ENCODE assay signal across 18 cellular contexts in genomic region chr17:50110591-50111349, GRCh38. TPM values are rescaled to one million over a fixed set of nuclear protein-coding genes. Genes with fewer than 3 reads are reported as not detected.
A peak's percentile ranks its signal among the peaks of the same experiment; 100 is the strongest.
DNase-seq lines count a peak whose midpoint lies in the region; ATAC-seq, FAIRE-seq and TF ChIP-seq lines count a peak whose summit lies in the region.
"Had no signal": no experiment of that assay in that cellular context is flagged by ENCODE, and none has a peak within 500 bp of the region (broad histone marks: within the 10 kb centered on the region; RNA-seq: fewer than 3 reads in every experiment).

No MANE protein-coding gene starts in this region.

- DNase-seq in activated CD4-positive, alpha-beta T cell treated with anti-CD3 and anti-CD28 coated beads, Interleukin-2, amount 10 ng/mL, durations not matched to agents 7 days and 5 days, result no peak
- no peak for DNase-seq in activated CD4-positive, alpha-beta T cell treated with anti-CD3 and anti-CD28 coated beads for 36 hours
- DNase-seq in left ventricle myocardium inferior (peak; percentile 80), pancreas (peak in 5 of 6 donors; percentile 67 to 84 (median 80)), aorta (peak in 1 of 2 donors; percentile 88), hepatocyte (ENCODE audit: low spot score) (no peak)
- no peak for DNase-seq in activated effector memory CD4-positive, alpha-beta T cell treated with Interleukin-2 at 50 U/mL for 16 hours
- no peak for DNase-seq in activated CD8-positive, alpha-beta memory T cell treated with anti-CD3 and anti-CD28 coated beads for 24 hours
- DNase-seq: activated CD8-positive, alpha-beta T cell treated with anti-CD3 and anti-CD28 coated beads, Interleukin-2, amount 10 ng/mL, durations not matched to agents 7 days and 5 days; cortex of kidney; MG63; stimulated activated CD4-positive, alpha-beta T cell treated with anti-CD3 and anti-CD28 coated beads, Interleukin-2, amount 100 ng/mL, for 24 hours; T-cell had no signal

- H4K20me1 ChIP-seq in hepatocyte (ENCODE audit: insufficient read depth, poor library complexity, severe bottlenecking), result no peaks in the 10 kb centered on the region

- intact Hi-C loops in activated CD4-positive, alpha-beta T cell treated with anti-CD3 and anti-CD28 coated beads for 36 hours (cut with DNase I, micrococcal nuclease), result no loop called here
- intact Hi-C loops in left ventricle myocardium inferior (cut with micrococcal nuclease) (no loop called here), pancreas (cut with DNase I) (no loop called here), aorta (cut with DNase I) (loop anchor here (5.0 to 10.0 kb wide), 4 partner anchors 52 to 182 kb away; partner anchors contain the start of gene SGCA (in 1 of the 2))

- no peaks in the 10 kb centered on the region for H3K27me3 ChIP-seq in left ventricle myocardium inferior (ENCODE audit: low read depth)
- no peaks in the 10 kb centered on the region for H3K27me3 ChIP-seq in pancreas
- no peaks in the 10 kb centered on the region for H3K27me3 ChIP-seq in aorta (ENCODE audit: control insufficient read depth in 1 of 2, insufficient read depth in 2 of 2, low read length in 1 of 2)
- H3K27me3 ChIP-seq in hepatocyte, result no peaks in the 10 kb centered on the region
- H3K27me3 ChIP-seq: MG63 had no signal

- POLR2A ChIA-PET in activated CD4-positive, alpha-beta T cell treated with anti-CD3 and anti-CD28 coated beads, Interleukin-2, amount 10 ng/mL, durations not matched to agents 7 days and 5 days (lab: Charles Lee), result no interaction called here
- POLR2A ChIA-PET in activated CD4-positive, alpha-beta T cell treated with anti-CD3 and anti-CD28 coated beads for 36 hours (lab: Charles Lee), result no interaction called here

- H3K4me3 ChIP-seq in left ventricle myocardium inferior (peak overlapping the region; percentile 24), pancreas (no peak overlapping the region), aorta (ENCODE audit: low read length in 2 of 2) (no peak overlapping the region), hepatocyte (no peak overlapping the region)
- H3K4me3 ChIP-seq: MG63 had no signal

- CTCF ChIA-PET in activated CD4-positive, alpha-beta T cell treated with anti-CD3 and anti-CD28 coated beads, Interleukin-2, amount 10 ng/mL, durations not matched to agents 7 days and 5 days (lab: Charles Lee), result interaction anchor here (1.5 to 1.9 kb wide), 3 partner anchors 12 to 89 kb away, joined by 5 to 16 read pairs (median 6); no protein-coding TSS in a partner anchor
- CTCF ChIA-PET in activated CD4-positive, alpha-beta T cell treated with anti-CD3 and anti-CD28 coated beads for 36 hours (lab: Charles Lee), result interaction anchor here (0.9 to 2.4 kb wide), 2 partner anchors 17 to 23 kb away, joined by 3 to 13 read pairs; no protein-coding TSS in a partner anchor

- H3K4me3 Mint-ChIP-seq in activated CD4-positive, alpha-beta T cell treated with anti-CD3 and anti-CD28 coated beads, Interleukin-2, amount 10 ng/mL, durations not matched to agents 7 days and 5 days, result no peak overlapping the region
- no peak overlapping the region for H3K4me3 Mint-ChIP-seq in activated CD4-positive, alpha-beta T cell treated with anti-CD3 and anti-CD28 coated beads for 36 hours
- H3K4me3 Mint-ChIP-seq: activated CD8-positive, alpha-beta T cell treated with anti-CD3 and anti-CD28 coated beads, Interleukin-2, amount 10 ng/mL, durations not matched to agents 7 days and 5 days; activated naive CD8-positive, alpha-beta T cell; stimulated activated effector memory CD8-positive, alpha-beta T cell treated with anti-CD3 and anti-CD28 coated beads, Interleukin-12 subunit alpha, Interleukin-12 subunit beta, amount 100 ng/mL, for 72 hours; T-cell had no signal

- H3K27ac ChIP-seq in left ventricle myocardium inferior (replicated peaks), result peak overlapping the region; percentile 94
- H3K27ac ChIP-seq in pancreas, result peak overlapping the region; percentile 31 to 52 (median 38)
- H3K27ac ChIP-seq in aorta (ENCODE audit: low read depth in 1 of 2, low read length in 2 of 2), result peak overlapping the region; percentile 91 to 96
- H3K27ac ChIP-seq in hepatocyte, result no peak overlapping the region
- H3K27ac ChIP-seq: neutrophil had no signal

- H3K9me3 Mint-ChIP-seq in activated CD4-positive, alpha-beta T cell treated with anti-CD3 and anti-CD28 coated beads, Interleukin-2, amount 10 ng/mL, durations not matched to agents 7 days and 5 days, result no peaks in the 10 kb centered on the region
- H3K9me3 Mint-ChIP-seq in activated CD4-positive, alpha-beta T cell treated with anti-CD3 and anti-CD28 coated beads for 36 hours (ENCODE audit: low read depth), result no peaks in the 10 kb centered on the region
- H3K9me3 Mint-ChIP-seq: stimulated activated effector memory CD8-positive, alpha-beta T cell treated with anti-CD3 and anti-CD28 coated beads, Interleukin-12 subunit alpha, Interleukin-12 subunit beta, amount 100 ng/mL, for 72 hours; T-cell had no signal

- peak overlapping the region; percentile 19 for H3K27ac Mint-ChIP-seq in activated CD4-positive, alpha-beta T cell treated with anti-CD3 and anti-CD28 coated beads, Interleukin-2, amount 10 ng/mL, durations not matched to agents 7 days and 5 days
- no peak overlapping the region for H3K27ac Mint-ChIP-seq in activated CD4-positive, alpha-beta T cell treated with anti-CD3 and anti-CD28 coated beads for 36 hours
- H3K27ac Mint-ChIP-seq: activated CD8-positive, alpha-beta T cell treated with anti-CD3 and anti-CD28 coated beads, Interleukin-2, amount 10 ng/mL, durations not matched to agents 7 days and 5 days; activated naive CD8-positive, alpha-beta T cell; stimulated activated effector memory CD8-positive, alpha-beta T cell treated with anti-CD3 and anti-CD28 coated beads, Interleukin-12 subunit alpha, Interleukin-12 subunit beta, amount 100 ng/mL, for 72 hours; T-cell had no signal

- H3K4me1 ChIP-seq in left ventricle myocardium inferior (peaks cover 80% of the 10 kb centered on the region), pancreas (peaks cover 5 to 21% (median 15%) of the 10 kb centered on the region in 3 donors), aorta (ENCODE audit: control insufficient read depth in 1 of 2, insufficient read depth in 2 of 2, low read length in 2 of 2) (peaks cover 0 to 4% of the 10 kb centered on the region in 2 donors), hepatocyte (ENCODE audit: insufficient read depth) (peaks cover 8% of the 10 kb centered on the region)

- H3K4me1 Mint-ChIP-seq in activated CD4-positive, alpha-beta T cell treated with anti-CD3 and anti-CD28 coated beads, Interleukin-2, amount 10 ng/mL, durations not matched to agents 7 days and 5 days, result no peaks in the 10 kb centered on the region
- H3K4me1 Mint-ChIP-seq in activated CD4-positive, alpha-beta T cell treated with anti-CD3 and anti-CD28 coated beads for 36 hours, result no peaks in the 10 kb centered on the region

- no peak for ATAC-seq in activated CD4-positive, alpha-beta T cell treated with anti-CD3 and anti-CD28 coated beads for 36 hours
- peak; percentile 55 to 62 (median 60) for ATAC-seq in pancreas
- peak; percentile 50 for ATAC-seq in aorta (ENCODE audit: low FRiP score)
- ATAC-seq: activated CD8-positive, alpha-beta T cell treated with anti-CD3 and anti-CD28 coated beads, Interleukin-2, amount 10 ng/mL, durations not matched to agents 7 days and 5 days; stimulated activated effector memory CD8-positive, alpha-beta T cell treated with anti-CD3 and anti-CD28 coated beads, Interleukin-12 subunit alpha, Interleukin-12 subunit beta, amount 100 ng/mL, for 72 hours; T-cell had no signal

- no peak overlapping the region for H3K4me2 ChIP-seq in hepatocyte

- no peaks in the 10 kb centered on the region for H3K9me2 ChIP-seq in hepatocyte (replicated peaks; ENCODE audit: insufficient read depth)

- H3K9me3 ChIP-seq in left ventricle myocardium inferior (replicated peaks), result no peaks in the 10 kb centered on the region
- no peaks in the 10 kb centered on the region for H3K9me3 ChIP-seq in pancreas
- no peaks in the 10 kb centered on the region for H3K9me3 ChIP-seq in aorta (ENCODE audit: control insufficient read depth, low read length)
- H3K9me3 ChIP-seq in hepatocyte (ENCODE audit: low read depth), result no peaks in the 10 kb centered on the region
- H3K9me3 ChIP-seq: MG63, neutrophil had no signal

- no peak for FAIRE-seq in pancreas (lab: Jason Lieb, UNC)
- FAIRE-seq: keratinocyte had no signal

- WGBS in pancreas, 2 donors, result 52 to 62% methylated on average over 19 of the region's 19 CpGs
- WGBS in aorta, 2 donors, result 57 to 60% methylated on average over 19 of the region's 19 CpGs
- 95% methylated on average over 19 of the region's 19 CpGs for WGBS in hepatocyte (ENCODE audit: low lambda C conversion rate, missing lambda C conversion rate)

- H3K27me3 Mint-ChIP-seq in activated CD4-positive, alpha-beta T cell treated with anti-CD3 and anti-CD28 coated beads, Interleukin-2, amount 10 ng/mL, durations not matched to agents 7 days and 5 days, result peaks cover 7% of the 10 kb centered on the region
- peaks cover 6% of the 10 kb centered on the region for H3K27me3 Mint-ChIP-seq in activated CD4-positive, alpha-beta T cell treated with anti-CD3 and anti-CD28 coated beads for 36 hours

- H2AFZ ChIP-seq in hepatocyte, result no peak overlapping the region

- H3K36me3 Mint-ChIP-seq in activated CD4-positive, alpha-beta T cell treated with anti-CD3 and anti-CD28 coated beads, Interleukin-2, amount 10 ng/mL, durations not matched to agents 7 days and 5 days (ENCODE audit: low read depth), result peaks cover 4% of the 10 kb centered on the region
- no peaks in the 10 kb centered on the region for H3K36me3 Mint-ChIP-seq in activated CD4-positive, alpha-beta T cell treated with anti-CD3 and anti-CD28 coated beads for 36 hours (ENCODE audit: low read depth)
- H3K36me3 Mint-ChIP-seq: activated naive CD8-positive, alpha-beta T cell had no signal

- H3K36me3 ChIP-seq in left ventricle myocardium inferior, result peaks cover 44% of the 10 kb centered on the region
- H3K36me3 ChIP-seq in pancreas, result peaks cover 0 to 24% (median 4%) of the 10 kb centered on the region in 3 donors
- H3K36me3 ChIP-seq in aorta (ENCODE audit: control insufficient read depth in 1 of 2, insufficient read depth in 2 of 2, low read length in 1 of 2), result peaks cover 0 to 3% of the 10 kb centered on the region in 2 donors
- no peaks in the 10 kb centered on the region for H3K36me3 ChIP-seq in hepatocyte (replicated peaks; ENCODE audit: insufficient read depth, low read depth)
- H3K36me3 ChIP-seq: neutrophil had no signal

- no peaks in the 10 kb centered on the region for H3K79me2 ChIP-seq in hepatocyte

- TF ChIP-seq CTCF in left ventricle myocardium inferior (IDR thresholded peaks at IDR 0.05; ENCODE audit: borderline replicate concordance) (no peak), pancreas (IDR thresholded peaks at IDR 0.05) (no peak), hepatocyte (IDR thresholded peaks at IDR 0.05; ENCODE audit: poor library complexity) (no peak)

RNA-seq across cellular contexts. Expression of gene PDK2, which starts 15.6 kb away (rescaled TPM):
- total RNA-seq in activated CD4-positive, alpha-beta T cell treated with anti-CD3 and anti-CD28 coated beads, Interleukin-2, amount 10 ng/mL, durations not matched to agents 7 days and 5 days, result 10 to 100 TPM; 29.4 to 31.3 TPM
- 10 to 100 TPM in 1 of 2 experiments, 1 to 10 TPM in 1; 9.8 to 16.2 TPM for total RNA-seq in activated CD4-positive, alpha-beta T cell treated with anti-CD3 and anti-CD28 coated beads for 36 hours
- total RNA-seq in left ventricle myocardium inferior, result 206 TPM
- total RNA-seq in pancreas, result 10 to 100 TPM; 15.3 to 50.0 (median 36.2) TPM
- polyA plus RNA-seq in pancreas, result 10 to 100 TPM; 26.6 to 26.8 TPM
- 10 to 100 TPM; 39.4 to 42.8 TPM for total RNA-seq in aorta
- polyA plus RNA-seq in aorta, result 10 to 100 TPM; 15.0 to 45.8 TPM
- total RNA-seq in hepatocyte, result 35.5 and 42.7 TPM in 2 replicates
- 55.8 and 56.9 TPM in 2 replicates for polyA plus RNA-seq in hepatocyte

RNA-seq across cellular contexts. Expression of gene SAMD14, which starts 19.2 kb away (rescaled TPM):
- under 1 TPM; 0.07 to 0.23 TPM for total RNA-seq in activated CD4-positive, alpha-beta T cell treated with anti-CD3 and anti-CD28 coated beads, Interleukin-2, amount 10 ng/mL, durations not matched to agents 7 days and 5 days
- total RNA-seq in activated CD4-positive, alpha-beta T cell treated with anti-CD3 and anti-CD28 coated beads for 36 hours, result 1 to 10 TPM in 1 of 2 experiments, under 1 TPM in 1; 0.77 to 1.1 TPM
- total RNA-seq in left ventricle myocardium inferior, result 1.6 TPM
- total RNA-seq in pancreas, result under 1 TPM; 0.09 to 0.90 (median 0.33) TPM
- polyA plus RNA-seq in pancreas, result 1 to 10 TPM in 1 of 2 donors, under 1 TPM in 1; 0.80 to 1.3 TPM
- total RNA-seq in aorta, result 10 to 100 TPM in 1 of 2 donors, 1 to 10 TPM in 1; 9.3 to 12.6 TPM
- polyA plus RNA-seq in aorta, result 1 to 10 TPM; 2.5 to 3.8 TPM
- 2.4 and 3.1 TPM in 2 replicates for total RNA-seq in hepatocyte
- 3.1 and 4.2 TPM in 2 replicates for polyA plus RNA-seq in hepatocyte
- polyA plus RNA-seq: keratinocyte had no signal

RNA-seq across cellular contexts. Expression of gene PPP1R9B, which starts 39.7 kb away (rescaled TPM):
- 100 to 1,000 TPM; 110 to 117 TPM for total RNA-seq in activated CD4-positive, alpha-beta T cell treated with anti-CD3 and anti-CD28 coated beads, Interleukin-2, amount 10 ng/mL, durations not matched to agents 7 days and 5 days
- 10 to 100 TPM; 61.1 to 64.0 TPM for total RNA-seq in activated CD4-positive, alpha-beta T cell treated with anti-CD3 and anti-CD28 coated beads for 36 hours
- total RNA-seq in left ventricle myocardium inferior (33.0 TPM), pancreas (10 to 100 TPM; 13.5 to 34.6 (median 17.7) TPM), aorta (10 to 100 TPM; 64.4 to 99.0 TPM), hepatocyte (22.5 and 26.2 TPM in 2 replicates)
- polyA plus RNA-seq in pancreas (10 to 100 TPM; 14.3 to 29.2 TPM), aorta (10 to 100 TPM; 20.3 to 26.1 TPM), hepatocyte (5.1 and 6.7 TPM in 2 replicates)

RNA-seq across cellular contexts. Expression of gene ITGA3, which starts 54.9 kb away (rescaled TPM):
- total RNA-seq in activated CD4-positive, alpha-beta T cell treated with anti-CD3 and anti-CD28 coated beads, Interleukin-2, amount 10 ng/mL, durations not matched to agents 7 days and 5 days, result 1 to 10 TPM; 5.8 to 7.9 TPM
- 1 to 10 TPM; 6.8 to 7.8 TPM for total RNA-seq in activated CD4-positive, alpha-beta T cell treated with anti-CD3 and anti-CD28 coated beads for 36 hours
- total RNA-seq in left ventricle myocardium inferior (17.0 TPM), pancreas (10 to 100 TPM; 16.8 to 61.2 (median 23.0) TPM), aorta (100 to 1,000 TPM; 113 to 150 TPM), hepatocyte (26.3 and 28.5 TPM in 2 replicates)
- polyA plus RNA-seq in pancreas (10 to 100 TPM; 28.3 to 35.2 TPM), aorta (100 to 1,000 TPM in 1 of 2 donors, 10 to 100 TPM in 1; 48.1 to 159 TPM), hepatocyte (32.8 and 43.4 TPM in 2 replicates)

RNA-seq across cellular contexts. Expression of gene SGCA, which starts 55.0 kb away (rescaled TPM):
- total RNA-seq in activated CD4-positive, alpha-beta T cell treated with anti-CD3 and anti-CD28 coated beads, Interleukin-2, amount 10 ng/mL, durations not matched to agents 7 days and 5 days, result not detected
- under 1 TPM in 1 of 2 experiments, not detected in 1; 0.26 TPM for total RNA-seq in activated CD4-positive, alpha-beta T cell treated with anti-CD3 and anti-CD28 coated beads for 36 hours
- total RNA-seq in left ventricle myocardium inferior (137 TPM), pancreas (1 to 10 TPM in 2 of 6 donors, under 1 TPM in 1, not detected in 3; 0.31 to 1.1 (median 1.0) TPM), aorta (10 to 100 TPM; 91.8 to 92.7 TPM), hepatocyte (0.37 TPM in 1 of 2 replicates, not detected in the other)
- polyA plus RNA-seq in pancreas (1 to 10 TPM; 1.7 to 3.0 TPM), aorta (100 to 1,000 TPM in 1 of 2 donors, 10 to 100 TPM in 1; 86.4 to 198 TPM), hepatocyte (0.83 and 2.2 TPM in 2 replicates)
- total RNA-seq: activated CD8-positive, alpha-beta T cell treated with anti-CD3 and anti-CD28 coated beads, Interleukin-2, amount 10 ng/mL, durations not matched to agents 7 days and 5 days; fibroblast of villous mesenchyme had no signal
- polyA plus RNA-seq: keratinocyte had no signal

Comparison
In these comparisons a context has a peak if more than half of its experiments do, and no peak if none do; other contexts are left out.
1. DNase-seq: peak in left ventricle myocardium inferior (single experiment) and pancreas (5 of 6); none in activated CD4-positive, alpha-beta T cell treated with anti-CD3 and anti-CD28 coated beads, Interleukin-2, amount 10 ng/mL, durations not matched to agents 7 days and 5 days (single experiment), activated CD4-positive, alpha-beta T cell treated with anti-CD3 and anti-CD28 coated beads for 36 hours (single experiment), activated effector memory CD4-positive, alpha-beta T cell treated with Interleukin-2 at 50 U/mL for 16 hours (single experiment), activated CD8-positive, alpha-beta memory T cell treated with anti-CD3 and anti-CD28 coated beads for 24 hours (single experiment) and hepatocyte (single experiment).
2. intact Hi-C loops: an anchor here in aorta (5.0 to 10.0 kb wide); none called in activated CD4-positive, alpha-beta T cell treated with anti-CD3 and anti-CD28 coated beads for 36 hours, left ventricle myocardium inferior and pancreas.